ENCODE assay signal across 16 cellular contexts in genomic region chr18:58227361-58227930, GRCh38.
DNase-seq lines count a peak whose midpoint lies in the region; ATAC-seq, FAIRE-seq and TF ChIP-seq lines count a peak whose summit lies in the region.
"Had no signal": no experiment of that assay in that cellular context is flagged by ENCODE, and none has a peak within 500 bp of the region (broad histone marks: within the 10 kb centered on the region; RNA-seq: fewer than 3 reads in every experiment).

No MANE protein-coding gene starts in this region.

- DNase-seq in MCF 10A (ENCODE audit: unreplicated experiment) (no peak), mammary epithelial cell (no peak), GM12878 (ENCODE audit: low read depth, low spot score) (no peak), NCI-H446 (lab: John Stamatoyannopoulos, UW) (no peak), mucosa of descending colon (no peak), GM19240 (ENCODE audit: insufficient read length, low spot score) (no peak), glutamatergic neuron (no peak)
- DNase-seq: 8988T, HCEC 1CT, Karpas-422, NCI-H1417, NCI-H2029, NCI-H526 had no signal

- peaks cover 100% of the 10 kb centered on the region for H3K79me2 ChIP-seq in mammary epithelial cell (ENCODE audit: insufficient read depth, low read length)
- H3K79me2 ChIP-seq in GM12878 (ENCODE audit: control insufficient read depth, insufficient read depth, low read length) = no peaks in the 10 kb centered on the region; the same call in 1 of the 2 replicates

- intact Hi-C loops in MCF 10A (cut with micrococcal nuclease) = no loop called here
- intact Hi-C loops in mammary epithelial cell (cut with micrococcal nuclease) = no loop called here
- intact Hi-C loops in GM12878 (cut with micrococcal nuclease; ENCODE audit: unreplicated experiment) = no loop called here
- intact Hi-C loops in mucosa of descending colon (cut with DNase I, micrococcal nuclease) = no loop called here

- no peak for FAIRE-seq in GM12878 (lab: Jason Lieb, UNC)

- H3K4me2 ChIP-seq in mammary epithelial cell (ENCODE audit: insufficient read depth, low read depth, low read length) (no peak overlapping the region), GM12878 (ENCODE audit: control insufficient read depth, insufficient read depth) (no peak overlapping the region)
- H3K4me2 ChIP-seq: BLaER1 had no signal

- H3K9me3 Mint-ChIP-seq in MCF 10A (ENCODE audit: unreplicated experiment) = no peaks in the 10 kb centered on the region
- H3K9me3 Mint-ChIP-seq in nephron = no peaks in the 10 kb centered on the region
- H3K9me3 Mint-ChIP-seq in glutamatergic neuron (ENCODE audit: unreplicated experiment) = peaks cover 2% of the 10 kb centered on the region

- TF ChIP-seq EP300 in GM12878 (IDR thresholded peaks at IDR 0.05; ENCODE audit: borderline replicate concordance in 1 of 2, control insufficient read depth in 1 of 2, low read depth in 2 of 2, low read length in 2 of 2) = no peak

- no peak for TF ChIP-seq RAD21 in GM12878 (IDR thresholded peaks at IDR 0.05; ENCODE audit: insufficient read depth, low read depth, low read length)

- no peak for ATAC-seq in GM12878
- ATAC-seq in mucosa of descending colon = no peak
- ATAC-seq: SK-N-SH treated with all-trans-retinoic acid at 6 μM for 48 hours had no signal

- H3K4me1 Mint-ChIP-seq in MCF 10A (ENCODE audit: insufficient read depth, unreplicated experiment) (peaks cover 47% of the 10 kb centered on the region), nephron (peaks cover 34% of the 10 kb centered on the region), glutamatergic neuron (ENCODE audit: low read depth, unreplicated experiment) (peaks cover 78% of the 10 kb centered on the region)

- in situ Hi-C loops in mammary epithelial cell (cut with MboI; ENCODE audit: low sequenced_read_pairs in 2 of 2) = no loop called here
- in situ Hi-C loops in GM12878 (cut with MboI) = no loop called here

- H4K20me1 ChIP-seq in mammary epithelial cell (ENCODE audit: insufficient read depth, low read length) = no peaks in the 10 kb centered on the region
- H4K20me1 ChIP-seq in GM12878 (ENCODE audit: control insufficient read depth, insufficient read depth) = no peaks in the 10 kb centered on the region
- H4K20me1 ChIP-seq: BLaER1 had no signal

- H3K4me1 ChIP-seq in mammary epithelial cell (ENCODE audit: insufficient read depth, low read length) (peaks cover 59% of the 10 kb centered on the region), GM12878 (ENCODE audit: control insufficient read depth, insufficient read depth, low read length) (peaks cover 18% of the 10 kb centered on the region), mucosa of descending colon (ENCODE audit: low read depth) (peaks cover 32% of the 10 kb centered on the region)

- no peak overlapping the region for H3K9ac ChIP-seq in mammary epithelial cell (ENCODE audit: insufficient read depth, low read length)
- H3K9ac ChIP-seq in GM12878 (ENCODE audit: control insufficient read depth, insufficient read depth, low read length) = no peak overlapping the region
- H3K9ac ChIP-seq: BLaER1 had no signal

- H3K27me3 Mint-ChIP-seq in MCF 10A (ENCODE audit: insufficient read depth, unreplicated experiment) (no peaks in the 10 kb centered on the region), nephron (ENCODE audit: low read depth) (peaks cover 4% of the 10 kb centered on the region), glutamatergic neuron (ENCODE audit: unreplicated experiment) (no peaks in the 10 kb centered on the region)

- H3K27me3 ChIP-seq in mammary epithelial cell (ENCODE audit: insufficient read depth, low read length) = no peaks in the 10 kb centered on the region
- H3K27me3 ChIP-seq in GM12878 (replicated peaks in 1 of 2; ENCODE audit: control insufficient read depth in 2 of 2, insufficient read depth in 2 of 2, low read length in 1 of 2) = no peaks in the 10 kb centered on the region
- H3K27me3 ChIP-seq: BLaER1 had no signal

- dilution Hi-C loops in mammary epithelial cell (cut with HindIII; ENCODE audit: low sequenced_read_pairs) = no loop called here

- RAD21 ChIA-PET in GM12878 (lab: Charles Lee; ENCODE audit: unreplicated experiment) = interaction anchor here (0.8 to 6.5 kb wide), 4 partner anchors 13 to 33 kb away, joined by 3 to 70 read pairs (median 8); no protein-coding TSS in a partner anchor

- no peak overlapping the region for H3K4me3 Mint-ChIP-seq in MCF 10A (ENCODE audit: unreplicated experiment)
- H3K4me3 Mint-ChIP-seq in nephron = no peak overlapping the region
- H3K4me3 Mint-ChIP-seq in glutamatergic neuron (ENCODE audit: unreplicated experiment) = no peak overlapping the region

- peak overlapping the region; percentile 43 for H3K27ac Mint-ChIP-seq in MCF 10A (ENCODE audit: low read depth, unreplicated experiment)
- H3K27ac Mint-ChIP-seq in nephron = peak overlapping the region in 2 of 3 experiments; percentile 15 to 37
- no peak overlapping the region for H3K27ac Mint-ChIP-seq in glutamatergic neuron (ENCODE audit: unreplicated experiment)

- H3K36me3 Mint-ChIP-seq in MCF 10A (ENCODE audit: insufficient read depth, unreplicated experiment) (peaks cover 39% of the 10 kb centered on the region), nephron (ENCODE audit: low read depth) (peaks cover 13% of the 10 kb centered on the region), glutamatergic neuron (ENCODE audit: unreplicated experiment) (no peaks in the 10 kb centered on the region)

- H2AFZ ChIP-seq in mammary epithelial cell (ENCODE audit: low read depth, low read length) = no peak overlapping the region
- no peak overlapping the region for H2AFZ ChIP-seq in GM12878 (ENCODE audit: control insufficient read depth, low read depth, low read length)

- TF ChIP-seq POLR2A in GM12878 (IDR thresholded peaks at IDR 0.05; ENCODE audit: low read depth, low read length) = no peak

- H3K36me3 ChIP-seq in mammary epithelial cell (ENCODE audit: insufficient read depth, low read length) = peaks cover 3% of the 10 kb centered on the region
- H3K36me3 ChIP-seq in GM12878 (ENCODE audit: control insufficient read depth in 2 of 2, insufficient read depth in 2 of 2, low read length in 1 of 2) = no peaks in the 10 kb centered on the region
- no peaks in the 10 kb centered on the region for H3K36me3 ChIP-seq in mucosa of descending colon (ENCODE audit: low read depth)
- H3K36me3 ChIP-seq: BLaER1 had no signal

- CTCF ChIA-PET in MCF 10A (lab: Yijun Ruan, JAX) = interaction anchor here (1.0 to 2.3 kb wide), 2 partner anchors 12 to 46 kb away, joined by 3 to 10 read pairs; no protein-coding TSS in a partner anchor
- CTCF ChIA-PET in mammary epithelial cell (lab: Charles Lee; ENCODE audit: low non-redundant PET) = no interaction called here
- CTCF ChIA-PET in GM12878 (lab: Yijun Ruan, JAX) = interaction anchor here (0.6 to 1.7 kb wide), 7 partner anchors 10 to 554 kb away, joined by 3 to 8 read pairs (median 3); no protein-coding TSS in a partner anchor

- no peak for TF ChIP-seq CTCF in MCF 10A (IDR thresholded peaks at IDR 0.05; ENCODE audit: unreplicated experiment)
- no peak for TF ChIP-seq CTCF in mammary epithelial cell (conservative IDR thresholded peaks at IDR 0.05 in 1 of 2, IDR thresholded peaks at IDR 0.05 in 1 of 2; ENCODE audit: extremely low read depth in 1 of 2, insufficient read depth in 1 of 2, low read depth in 1 of 2, low read length in 2 of 2)
- TF ChIP-seq CTCF in GM12878 (IDR thresholded peaks at IDR 0.05 in 2 of 3, conservative IDR thresholded peaks at IDR 0.05 in 1 of 3; ENCODE audit: control insufficient read depth in 2 of 3, extremely low read depth in 1 of 3, insufficient read depth in 1 of 3, low read depth in 3 of 3, low read length in 3 of 3) = no peak
- no peak for TF ChIP-seq CTCF in nephron (IDR thresholded peaks at IDR 0.05; ENCODE audit: unreplicated experiment in 3 of 3)
- no peak for TF ChIP-seq CTCF in mucosa of descending colon (IDR thresholded peaks at IDR 0.05)
- TF ChIP-seq CTCF in glutamatergic neuron (IDR thresholded peaks at IDR 0.05; ENCODE audit: partially characterized antibody, unreplicated experiment) = no peak

- WGBS in mammary epithelial cell (ENCODE audit: low coverage, missing lambda C conversion rate) = 93% methylated on average over 8 of the region's 9 CpGs
- 70% methylated on average over 9 of the region's 9 CpGs for WGBS in GM12878 (ENCODE audit: insufficient coverage, insufficient replicate concordance, low lambda C conversion rate, missing lambda C conversion rate)

- BruUV-seq in MCF 10A (replicated peaks; lab: Mats Ljungman, UMichigan) (no TSS peak), mammary epithelial cell (replicated peaks; lab: Mats Ljungman, UMichigan) (no TSS peak), GM12878 (replicated peaks; lab: Mats Ljungman, UMichigan) (no TSS peak)

- H3K27ac ChIP-seq in mammary epithelial cell (ENCODE audit: insufficient read depth, low read depth, low read length) = no peak overlapping the region
- no peak overlapping the region for H3K27ac ChIP-seq in GM12878 (ENCODE audit: control insufficient read depth, insufficient read depth)
- H3K27ac ChIP-seq: BLaER1 had no signal

- H3K9me3 ChIP-seq in mammary epithelial cell (replicated peaks; ENCODE audit: insufficient read depth, low read length) = no peaks in the 10 kb centered on the region
- H3K9me3 ChIP-seq in GM12878 (replicated peaks; ENCODE audit: control insufficient read depth, insufficient read depth, low read length) = no peaks in the 10 kb centered on the region
- H3K9me3 ChIP-seq in mucosa of descending colon = no peaks in the 10 kb centered on the region
- H3K9me3 ChIP-seq: BLaER1 had no signal

- POLR2A ChIA-PET in MCF 10A (lab: Yijun Ruan, JAX) (interaction anchor here (0.6 to 8.5 kb wide), 4 partner anchors 10 to 94 kb away, joined by 3 to 145 read pairs (median 8); no protein-coding TSS in a partner anchor), GM12878 (lab: Charles Lee) (interaction anchor here (0.6 to 7.5 kb wide), 4 partner anchors 15 to 170 kb away, joined by 3 to 46 read pairs (median 7); no protein-coding TSS in a partner anchor)

- SMC1A ChIA-PET in GM12878 (lab: Charles Lee; ENCODE audit: uncharacterized antibody, unreplicated experiment) = interaction anchor here (0.7 to 11.7 kb wide), 15 partner anchors 10 to 185 kb away, joined by 3 to 114 read pairs (median 3); no protein-coding TSS in a partner anchor

- no peak overlapping the region for H3K4me3 ChIP-seq in mammary epithelial cell (replicated peaks in 1 of 3; ENCODE audit: insufficient read depth in 1 of 3, low read depth in 2 of 3, low read length in 3 of 3)
- no peak overlapping the region for H3K4me3 ChIP-seq in GM12878
- no peak overlapping the region for H3K4me3 ChIP-seq in mucosa of descending colon
- H3K4me3 ChIP-seq: BLaER1 had no signal

TF ChIP-seq in GM12878, 131 proteins besides CTCF, POLR2A, EP300 and RAD21:
- TF ChIP-seq STAT3 (IDR thresholded peaks at IDR 0.05; ENCODE audit: low read depth, low read length) = no peak
- TF ChIP-seq MTA2 (IDR thresholded peaks at IDR 0.05; ENCODE audit: low read depth) = peak; percentile 23; the same call in 1 of the 2 replicates
